In the genomic region with DNA sequence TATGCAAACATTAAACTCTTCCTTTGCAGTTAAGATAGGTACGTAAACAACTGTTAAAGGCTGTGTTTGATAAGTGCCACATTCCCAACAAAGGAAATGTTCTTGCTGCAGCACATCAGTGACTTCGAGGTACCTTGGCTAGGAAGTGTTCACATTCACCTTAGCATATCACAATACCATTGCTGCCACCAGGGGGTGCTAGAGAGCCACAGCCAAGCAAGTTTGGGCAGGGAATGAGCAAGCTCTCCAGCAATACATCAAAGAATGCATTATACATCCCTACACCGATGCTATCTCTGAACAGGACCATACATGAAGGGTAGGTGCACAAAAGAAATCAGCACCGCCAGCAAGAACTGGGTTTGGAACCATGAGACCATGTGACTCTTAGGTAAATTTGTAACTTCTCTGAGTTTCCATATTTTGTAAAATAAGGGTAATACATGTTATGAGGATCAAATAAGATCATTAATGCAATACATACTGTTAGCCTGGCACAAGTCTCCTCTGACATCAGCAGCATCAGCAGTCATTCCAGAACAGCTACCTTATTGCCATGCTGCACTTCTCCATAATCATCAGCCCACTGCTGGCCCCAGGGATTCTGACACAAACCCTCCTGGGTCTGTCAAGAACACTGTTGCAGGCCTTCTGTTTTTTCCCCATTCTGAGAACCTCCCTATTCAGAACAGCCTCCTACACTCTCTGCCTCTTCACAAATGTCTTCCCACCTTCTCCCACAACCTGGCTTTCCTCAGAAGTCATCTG, we compare ENCODE assay signal across 1 cellular context.
TF ChIP-seq lines count a peak whose summit lies in the region.

No MANE protein-coding gene starts in this region.

TF ChIP-seq in HEK293, 187 proteins besides CTCF, POLR2A, EP300 and RAD21 (continued from another document):
- TF ChIP-seq, protein P1, sequence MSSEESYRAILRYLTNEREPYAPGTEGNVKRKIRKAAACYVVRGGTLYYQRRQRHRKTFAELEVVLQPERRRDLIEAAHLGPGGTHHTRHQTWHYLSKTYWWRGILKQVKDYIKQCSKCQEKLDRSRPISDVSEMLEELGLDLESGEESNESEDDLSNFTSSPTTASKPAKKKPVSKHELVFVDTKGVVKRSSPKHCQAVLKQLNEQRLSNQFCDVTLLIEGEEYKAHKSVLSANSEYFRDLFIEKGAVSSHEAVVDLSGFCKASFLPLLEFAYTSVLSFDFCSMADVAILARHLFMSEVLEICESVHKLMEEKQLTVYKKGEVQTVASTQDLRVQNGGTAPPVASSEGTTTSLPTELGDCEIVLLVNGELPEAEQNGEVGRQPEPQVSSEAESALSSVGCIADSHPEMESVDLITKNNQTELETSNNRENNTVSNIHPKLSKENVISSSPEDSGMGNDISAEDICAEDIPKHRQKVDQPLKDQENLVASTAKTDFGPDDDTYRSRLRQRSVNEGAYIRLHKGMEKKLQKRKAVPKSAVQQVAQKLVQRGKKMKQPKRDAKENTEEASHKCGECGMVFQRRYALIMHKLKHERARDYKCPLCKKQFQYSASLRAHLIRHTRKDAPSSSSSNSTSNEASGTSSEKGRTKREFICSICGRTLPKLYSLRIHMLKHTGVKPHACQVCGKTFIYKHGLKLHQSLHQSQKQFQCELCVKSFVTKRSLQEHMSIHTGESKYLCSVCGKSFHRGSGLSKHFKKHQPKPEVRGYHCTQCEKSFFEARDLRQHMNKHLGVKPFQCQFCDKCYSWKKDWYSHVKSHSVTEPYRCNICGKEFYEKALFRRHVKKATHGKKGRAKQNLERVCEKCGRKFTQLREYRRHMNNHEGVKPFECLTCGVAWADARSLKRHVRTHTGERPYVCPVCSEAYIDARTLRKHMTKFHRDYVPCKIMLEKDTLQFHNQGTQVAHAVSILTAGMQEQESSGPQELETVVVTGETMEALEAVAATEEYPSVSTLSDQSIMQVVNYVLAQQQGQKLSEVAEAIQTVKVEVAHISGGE (tag by site-specific recombination; conservative IDR thresholded peaks at IDR 0.05; ENCODE audit: low read depth) = no peak
- TF ChIP-seq TCF7L2 (IDR thresholded peaks at IDR 0.05; ENCODE audit: borderline replicate concordance, low read depth, low read length) = 0 out of 2 replicates have a peak, but pooled peaks have one; percentile 18
- no peak for TF ChIP-seq ZNF48 (tag by site-specific recombination; IDR thresholded peaks at IDR 0.05)
- no peak for TF ChIP-seq ZNF701 (tag by site-specific recombination; IDR thresholded peaks at IDR 0.05)
